Comparison of ENCODE assay signal across 1 cellular context in genomic region chr13:25301347-25302113, GRCh38.
A peak's percentile ranks its signal among the peaks of the same experiment; 100 is the strongest.
TF ChIP-seq lines count a peak whose summit lies in the region.

A gene with protein sequence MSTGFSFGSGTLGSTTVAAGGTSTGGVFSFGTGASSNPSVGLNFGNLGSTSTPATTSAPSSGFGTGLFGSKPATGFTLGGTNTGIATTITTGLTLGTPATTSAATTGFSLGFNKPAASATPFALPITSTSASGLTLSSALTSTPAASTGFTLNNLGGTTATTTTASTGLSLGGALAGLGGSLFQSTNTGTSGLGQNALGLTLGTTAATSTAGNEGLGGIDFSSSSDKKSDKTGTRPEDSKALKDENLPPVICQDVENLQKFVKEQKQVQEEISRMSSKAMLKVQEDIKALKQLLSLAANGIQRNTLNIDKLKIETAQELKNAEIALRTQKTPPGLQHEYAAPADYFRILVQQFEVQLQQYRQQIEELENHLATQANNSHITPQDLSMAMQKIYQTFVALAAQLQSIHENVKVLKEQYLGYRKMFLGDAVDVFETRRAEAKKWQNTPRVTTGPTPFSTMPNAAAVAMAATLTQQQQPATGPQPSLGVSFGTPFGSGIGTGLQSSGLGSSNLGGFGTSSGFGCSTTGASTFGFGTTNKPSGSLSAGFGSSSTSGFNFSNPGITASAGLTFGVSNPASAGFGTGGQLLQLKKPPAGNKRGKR (plus strand): TSS chr13:25301625. CDS start chr13:25301774, 149 bp downstream.

TF ChIP-seq in HepG2, 621 proteins besides CTCF, POLR2A, EP300 and RAD21 (continued from another document and continues in another):
- TF ChIP-seq, protein P1, sequence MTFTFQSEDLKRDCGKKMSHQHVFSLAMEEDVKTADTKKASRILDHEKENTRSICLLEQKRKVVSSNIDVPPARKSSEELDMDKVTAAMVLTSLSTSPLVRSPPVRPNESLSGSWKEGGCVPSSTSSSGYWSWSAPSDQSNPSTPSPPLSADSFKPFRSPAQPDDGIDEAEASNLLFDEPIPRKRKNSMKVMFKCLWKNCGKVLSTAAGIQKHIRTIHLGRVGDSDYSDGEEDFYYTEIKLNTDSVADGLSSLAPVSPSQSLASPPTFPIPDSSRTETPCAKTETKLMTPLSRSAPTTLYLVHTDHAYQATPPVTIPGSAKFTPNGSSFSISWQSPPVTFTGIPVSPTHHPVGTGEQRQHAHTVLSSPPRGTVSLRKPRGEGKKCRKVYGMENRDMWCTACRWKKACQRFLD (CRISPR knock-in tag; IDR thresholded peaks at IDR 0.05; ENCODE audit: borderline replicate concordance) = no peak
- TF ChIP-seq IRF9 (CRISPR knock-in tag; IDR thresholded peaks at IDR 0.05; ENCODE audit: borderline replicate concordance) (peak; percentile 61; the same call in 1 of the 2 replicates), SIN3A (IDR thresholded peaks at IDR 0.05; ENCODE audit: borderline replicate concordance, low read depth, low read length) (peak; percentile 64; the same call in 1 of the 2 replicates), ZBTB38 (CRISPR knock-in tag; IDR thresholded peaks at IDR 0.05) (no peak), PTBP1 (IDR thresholded peaks at IDR 0.05; ENCODE audit: low read depth, low read length, poor library complexity, severe bottlenecking) (no peak), JARID2 (CRISPR knock-in tag; IDR thresholded peaks at IDR 0.05; ENCODE audit: insufficient replicate concordance) (no peak), GATAD2A (CRISPR knock-in tag; IDR thresholded peaks at IDR 0.05) (no peak), ZNF687 (CRISPR knock-in tag; IDR thresholded peaks at IDR 0.05) (peak; percentile 92), GABPA (IDR thresholded peaks at IDR 0.05; ENCODE audit: low read depth, low read length) (peak; percentile 76), GABPA (CRISPR knock-in tag; IDR thresholded peaks at IDR 0.05; ENCODE audit: low read depth) (peak; percentile 92), ZNF484 (CRISPR knock-in tag; IDR thresholded peaks at IDR 0.05; ENCODE audit: borderline replicate concordance, low read depth) (no peak), GRHL1 (CRISPR knock-in tag; conservative IDR thresholded peaks at IDR 0.05) (no peak), ZNF350 (CRISPR knock-in tag; IDR thresholded peaks at IDR 0.05; ENCODE audit: borderline replicate concordance, low read depth) (no peak; the same call in 1 of the 2 replicates), SCMH1 (CRISPR knock-in tag; IDR thresholded peaks at IDR 0.05; ENCODE audit: borderline replicate concordance) (no peak), ZNF512B (CRISPR knock-in tag; IDR thresholded peaks at IDR 0.05; ENCODE audit: borderline replicate concordance) (no peak), CREB1 (IDR thresholded peaks at IDR 0.05) (peak; percentile 80), CREB1 (CRISPR knock-in tag; IDR thresholded peaks at IDR 0.05) (peak; percentile 85), HNRNPK (IDR thresholded peaks at IDR 0.05; ENCODE audit: low read depth, low read length, poor library complexity, severe bottlenecking) (peak; percentile 52), SMARCC2 (IDR thresholded peaks at IDR 0.05) (no peak), ZNF772 (CRISPR knock-in tag; IDR thresholded peaks at IDR 0.05) (peak; percentile 67; the same call in 1 of the 2 replicates), ZNF563 (CRISPR knock-in tag; IDR thresholded peaks at IDR 0.05) (peak; percentile 66; the same call in 1 of the 2 replicates), PITX1 (CRISPR knock-in tag; IDR thresholded peaks at IDR 0.05) (peak; percentile 74), ZNF788 (CRISPR knock-in tag; IDR thresholded peaks at IDR 0.05; ENCODE audit: borderline replicate concordance) (peak; percentile 96), ZNF749 (CRISPR knock-in tag; IDR thresholded peaks at IDR 0.05; ENCODE audit: borderline replicate concordance) (no peak), GPN1 (CRISPR knock-in tag; IDR thresholded peaks at IDR 0.05; ENCODE audit: borderline replicate concordance) (no peak), CEBPB (IDR thresholded peaks at IDR 0.05; ENCODE audit: borderline replicate concordance, low read depth, low read length) (peak; percentile 66; the same call in 1 of the 2 replicates), ARID3A (IDR thresholded peaks at IDR 0.05; ENCODE audit: low read depth, low read length) (0 out of 2 replicates have a peak, but pooled peaks have one; percentile 11), ZNF17 (CRISPR knock-in tag; IDR thresholded peaks at IDR 0.05) (no peak), PRDM15 (CRISPR knock-in tag; IDR thresholded peaks at IDR 0.05) (no peak), KLF15 (CRISPR knock-in tag; IDR thresholded peaks at IDR 0.05; ENCODE audit: borderline replicate concordance) (no peak), ZNF552 (CRISPR knock-in tag; IDR thresholded peaks at IDR 0.05; ENCODE audit: borderline replicate concordance) (no peak), NCOA1 (CRISPR knock-in tag; IDR thresholded peaks at IDR 0.05) (no peak), HMG20A (CRISPR knock-in tag; IDR thresholded peaks at IDR 0.05; ENCODE audit: borderline replicate concordance) (no peak), ZMYM3 (CRISPR knock-in tag; IDR thresholded peaks at IDR 0.05) (peak; percentile 44; the same call in 1 of the 2 replicates), HOXA7 (CRISPR knock-in tag; IDR thresholded peaks at IDR 0.05) (no peak), ZNF775 (CRISPR knock-in tag; IDR thresholded peaks at IDR 0.05; ENCODE audit: borderline replicate concordance) (no peak), MAFF (IDR thresholded peaks at IDR 0.05; ENCODE audit: low read depth, low read length) (no peak), MZF1 (CRISPR knock-in tag; IDR thresholded peaks at IDR 0.05; ENCODE audit: borderline replicate concordance) (no peak), ZFP36L1 (CRISPR knock-in tag; IDR thresholded peaks at IDR 0.05) (no peak), CENPBD1 (CRISPR knock-in tag; IDR thresholded peaks at IDR 0.05; ENCODE audit: borderline replicate concordance, low read depth) (no peak), CENPX (CRISPR knock-in tag; IDR thresholded peaks at IDR 0.05) (no peak)
- TF ChIP-seq, protein P2, sequence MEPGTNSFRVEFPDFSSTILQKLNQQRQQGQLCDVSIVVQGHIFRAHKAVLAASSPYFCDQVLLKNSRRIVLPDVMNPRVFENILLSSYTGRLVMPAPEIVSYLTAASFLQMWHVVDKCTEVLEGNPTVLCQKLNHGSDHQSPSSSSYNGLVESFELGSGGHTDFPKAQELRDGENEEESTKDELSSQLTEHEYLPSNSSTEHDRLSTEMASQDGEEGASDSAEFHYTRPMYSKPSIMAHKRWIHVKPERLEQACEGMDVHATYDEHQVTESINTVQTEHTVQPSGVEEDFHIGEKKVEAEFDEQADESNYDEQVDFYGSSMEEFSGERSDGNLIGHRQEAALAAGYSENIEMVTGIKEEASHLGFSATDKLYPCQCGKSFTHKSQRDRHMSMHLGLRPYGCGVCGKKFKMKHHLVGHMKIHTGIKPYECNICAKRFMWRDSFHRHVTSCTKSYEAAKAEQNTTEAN (CRISPR knock-in tag; conservative IDR thresholded peaks at IDR 0.05) = no peak
